8 cellular contexts compared by ENCODE assay signal in genomic region chr19:45691516-45692186, GRCh38. TPM values are rescaled to one million over a fixed set of nuclear protein-coding genes. Genes with fewer than 3 reads are reported as not detected.
DNase-seq lines count a peak whose midpoint lies in the region; ATAC-seq and TF ChIP-seq lines count a peak whose summit lies in the region.

Gene SNRPD2, minus strand, starts transcription at chr19:45691953. Its CDS starts 65 bp downstream, at chr19:45691888.

- in situ Hi-C loops in GM13977 (cut with MboI; ENCODE audit: low pct_unique_long_range_greater_than_20kb, low sequenced_read_pairs, unreplicated experiment), result no loop called here

- H3K27me3 Mint-ChIP-seq in T-cell, result no peaks in the 10 kb centered on the region

- intact Hi-C loops in psoas muscle (cut with DNase I), result no loop called here

- POLR2A ChIA-PET in T-cell (lab: Charles Lee), result interaction anchor here in 1 of 2 donors (1.2 kb wide), 1 partner anchor 39 kb away, joined by 4 read pairs; the partner anchor contains the start of gene FBXO46

- peaks cover 22% of the 10 kb centered on the region for H3K36me3 Mint-ChIP-seq in T-cell

- CTCF ChIA-PET in T-cell (lab: Charles Lee), result interaction anchor here (0.6 to 2.7 kb wide), 15 partner anchors 11 to 1154 kb away, joined by 3 to 30 read pairs (median 4); partner anchors contain the start of gene SIX5 (in 1 of the 2)

- TF ChIP-seq CTCF in GM13977 (IDR thresholded peaks at IDR 0.05; ENCODE audit: extremely low read depth, insufficient read depth, missing control alignments), result no peak
- TF ChIP-seq CTCF in right atrium auricular region (IDR thresholded peaks at IDR 0.05), result no peak
- TF ChIP-seq CTCF in psoas muscle (IDR thresholded peaks at IDR 0.05), result no peak

- H3K27ac ChIP-seq in right atrium auricular region, result peak within 1 kb of the TSS; percentile 86 to 92
- H3K27ac ChIP-seq in psoas muscle, result peak within 1 kb of the TSS; percentile 93
- peak within 1 kb of the TSS; percentile 97 for H3K27ac ChIP-seq in urinary bladder (ENCODE audit: low read depth)

- H3K4me3 Mint-ChIP-seq in T-cell, result peak within 1 kb of the TSS; percentile 94 to 97 (median 96)

- H3K27me3 ChIP-seq in right atrium auricular region, result no peaks in the 10 kb centered on the region
- H3K27me3 ChIP-seq in psoas muscle (ENCODE audit: insufficient read depth in 3 of 3, low read length in 2 of 3), result no peaks in the 10 kb centered on the region

- no peaks in the 10 kb centered on the region for H3K9me3 Mint-ChIP-seq in T-cell

- ATAC-seq in HG02763 (IDR thresholded peaks at IDR 0.05; ENCODE audit: unreplicated experiment) (peak; percentile 55), T-cell (replicated peaks in 1 of 4) (peak; percentile 58 to 64 (median 59)), psoas muscle (peak; percentile 84 to 90 (median 85))

- peaks cover 11 to 27% (median 24%) of the 10 kb centered on the region in 3 donors for H3K4me1 Mint-ChIP-seq in T-cell

- H3K36me3 ChIP-seq in right atrium auricular region (peaks cover 28% of the 10 kb centered on the region), psoas muscle (ENCODE audit: insufficient read depth in 1 of 2, low read depth in 1 of 2) (peaks cover 0 to 41% of the 10 kb centered on the region in 2 donors), urinary bladder (ENCODE audit: insufficient read depth) (peaks cover 3% of the 10 kb centered on the region)

- H3K4me3 ChIP-seq in right atrium auricular region (peak within 1 kb of the TSS; percentile 81 to 85), psoas muscle (peak within 1 kb of the TSS; percentile 93), urinary bladder (ENCODE audit: low read depth, low read length) (peak within 1 kb of the TSS; percentile 65)

- 0% methylated on average over 32 to 36 of the region's 36 CpGs for WGBS in psoas muscle, 3 donors
- WGBS in urinary bladder, result under 1% methylated on average over 36 of the region's 36 CpGs

- peak within 1 kb of the TSS; percentile 93 to 98 for H3K27ac Mint-ChIP-seq in T-cell

- DNase-seq in GM13977 (ENCODE audit: low spot score) (peak; percentile 91), NCI-H1436 (lab: John Stamatoyannopoulos, UW) (peak; percentile 88), T-cell (peak in 31 of 34 experiments; percentile 82 to 94 (median 87)), anterior cingulate cortex (lab: John Stamatoyannopoulos, UW) (peak; percentile 75 to 100 (median 95)), right atrium auricular region (ENCODE audit: low spot score) (peak; percentile 94), psoas muscle (peak; percentile 92 to 97)

- peaks cover 0 to 19% of the 10 kb centered on the region in 2 donors for H3K4me1 ChIP-seq in right atrium auricular region
- peaks cover 11% of the 10 kb centered on the region for H3K4me1 ChIP-seq in psoas muscle
- no peaks in the 10 kb centered on the region for H3K4me1 ChIP-seq in urinary bladder (ENCODE audit: insufficient read depth)

- H3K9me3 ChIP-seq in right atrium auricular region (no peaks in the 10 kb centered on the region), psoas muscle (no peaks in the 10 kb centered on the region)

RNA-seq across cellular contexts. Expression of gene SNRPD2, which starts in this region (rescaled TPM):
- 100 to 1,000 TPM; 375 to 450 (median 395) TPM for total RNA-seq in T-cell
- total RNA-seq in right atrium auricular region, result 100 to 1,000 TPM; 158 to 201 TPM
- 100 to 1,000 TPM; 205 to 243 (median 222) TPM for total RNA-seq in psoas muscle
- 100 to 1,000 TPM; 251 to 368 (median 326) TPM for polyA plus RNA-seq in psoas muscle
- 177 TPM for total RNA-seq in urinary bladder
- polyA plus RNA-seq in urinary bladder, result 340 TPM

Comparison
In these comparisons a context has a peak if more than half of its experiments do, and no peak if none do; other contexts are left out.
1. Peak in every context shown above with its lines: DNase-seq, ATAC-seq, H3K4me3 ChIP-seq and H3K27ac ChIP-seq.